In the genomic region with DNA sequence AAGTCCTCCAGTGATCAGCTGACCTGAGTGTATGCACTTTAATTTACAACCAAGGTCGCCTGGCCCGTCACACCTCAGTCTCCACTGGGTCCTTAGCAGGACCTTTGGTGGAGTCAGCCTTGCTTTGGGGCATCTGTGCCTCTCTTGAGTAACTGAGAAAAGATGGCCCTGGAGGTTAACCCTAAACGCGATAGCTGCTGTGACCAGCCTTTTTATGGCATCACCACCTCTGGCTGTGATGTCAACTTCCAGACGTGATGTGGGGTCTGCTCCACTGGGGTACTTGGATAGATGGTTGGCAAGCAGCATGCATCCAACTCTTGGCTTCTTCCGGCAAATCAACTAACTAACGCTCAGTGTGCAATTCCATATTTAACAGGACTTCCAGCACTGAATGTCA, we compare ENCODE assay signal across 17 cellular contexts.
DNase-seq lines count a peak whose midpoint lies in the region; ATAC-seq and TF ChIP-seq lines count a peak whose summit lies in the region.
"Had no signal": no experiment of that assay in that cellular context is flagged by ENCODE, and none has a peak within 500 bp of the region (broad histone marks: within the 10 kb centered on the region; RNA-seq: fewer than 3 reads in every experiment).

No MANE protein-coding gene starts in this region.

- intact Hi-C loops in CD14-positive monocyte (cut with micrococcal nuclease): no loop called here
- intact Hi-C loops in IMR-90 (cut with micrococcal nuclease): no loop called here
- intact Hi-C loops in sigmoid colon (cut with DNase I): no loop called here
- intact Hi-C loops in ascending aorta (cut with DNase I): no loop called here

- TF ChIP-seq EP300 in sigmoid colon (IDR thresholded peaks at IDR 0.05): no peak

- H3K9me1 ChIP-seq in IMR-90 (ENCODE audit: insufficient read depth, low read length): peaks cover 7% of the 10 kb centered on the region; the same call in 1 of the 2 replicates

- H3K4me3 Mint-ChIP-seq in CD14-positive monocyte: no peak overlapping the region
- H3K4me3 Mint-ChIP-seq: CD4-positive, alpha-beta T cell had no signal

- H4K5ac ChIP-seq in IMR-90 (ENCODE audit: low read depth, low read length): no peak overlapping the region

- no peak overlapping the region for H3K9ac ChIP-seq in IMR-90 (ENCODE audit: low read depth, low read length)

- peaks cover 3 to 19% (median 8%) of the 10 kb centered on the region in 7 donors for H3K9me3 Mint-ChIP-seq in CD14-positive monocyte
- H3K9me3 Mint-ChIP-seq: CD4-positive, alpha-beta T cell had no signal

- H2AK9ac ChIP-seq in IMR-90 (replicated peaks; ENCODE audit: low read depth, low read length, poor library complexity): no peak overlapping the region

- in situ Hi-C loops in IMR-90 (cut with MboI; ENCODE audit: low sequenced_read_pairs): no loop called here

- TF ChIP-seq POLR2A in IMR-90 (IDR thresholded peaks at IDR 0.05; ENCODE audit: low read depth, low read length) (no peak), sigmoid colon (IDR thresholded peaks at IDR 0.05) (no peak)

- H3K36me3 ChIP-seq in IMR-90 (ENCODE audit: control insufficient read depth, insufficient read depth, low read length): peaks cover 94% of the 10 kb centered on the region
- H3K36me3 ChIP-seq in sigmoid colon: no peaks in the 10 kb centered on the region
- H3K36me3 ChIP-seq in ascending aorta: no peaks in the 10 kb centered on the region

- dilution Hi-C loops in IMR-90 (cut with HindIII; ENCODE audit: low sequenced_read_pairs, unreplicated experiment): no loop called here

- no peak for TF ChIP-seq CTCF in CD14-positive monocyte (IDR thresholded peaks at IDR 0.05)
- no peak for TF ChIP-seq CTCF in IMR-90 (conservative IDR thresholded peaks at IDR 0.05; ENCODE audit: low read depth, low read length)
- no peak for TF ChIP-seq CTCF in sigmoid colon (IDR thresholded peaks at IDR 0.05)
- no peak for TF ChIP-seq CTCF in ascending aorta (IDR thresholded peaks at IDR 0.05)

- H3K4me1 ChIP-seq in IMR-90 (ENCODE audit: control insufficient read depth, insufficient read depth, low read length) (no peaks in the 10 kb centered on the region), sigmoid colon (no peaks in the 10 kb centered on the region), ascending aorta (no peaks in the 10 kb centered on the region)
- H3K4me1 ChIP-seq: BE2C had no signal

- no peak for ATAC-seq in IMR-90 (ENCODE audit: low read depth)
- ATAC-seq: HCT116 had no signal

- no peak overlapping the region for H3K23ac ChIP-seq in IMR-90 (ENCODE audit: low read depth, low read length)

- no peak overlapping the region for H3K14ac ChIP-seq in IMR-90 (replicated peaks; ENCODE audit: low read depth, low read length)

- no peaks in the 10 kb centered on the region for H3K4me1 Mint-ChIP-seq in CD14-positive monocyte

- H3K18ac ChIP-seq in IMR-90 (ENCODE audit: low read depth, low read length): no peak overlapping the region

- no peak overlapping the region for H2BK20ac ChIP-seq in IMR-90 (ENCODE audit: low read depth, low read length)

- no peak overlapping the region for H2BK15ac ChIP-seq in IMR-90 (ENCODE audit: low read depth, low read length)

- no peak overlapping the region for H3K4ac ChIP-seq in IMR-90 (ENCODE audit: low read depth, low read length)

- H4K8ac ChIP-seq in IMR-90 (ENCODE audit: low read depth in 2 of 2, low read length in 2 of 2): no peak overlapping the region

- no peaks in the 10 kb centered on the region for H3K27me3 ChIP-seq in IMR-90 (ENCODE audit: control insufficient read depth, insufficient read depth, low read length)
- no peaks in the 10 kb centered on the region for H3K27me3 ChIP-seq in sigmoid colon
- H3K27me3 ChIP-seq in ascending aorta: no peaks in the 10 kb centered on the region
- H3K27me3 ChIP-seq: BE2C had no signal

- CTCF ChIA-PET in IMR-90 (lab: Yijun Ruan, JAX): no interaction called here

- no peak overlapping the region for H3K27ac Mint-ChIP-seq in CD14-positive monocyte
- H3K27ac Mint-ChIP-seq: CD4-positive, alpha-beta T cell; HFFc6 had no signal

- no peak overlapping the region for H3K4me2 ChIP-seq in IMR-90 (ENCODE audit: low read depth, low read length)

- BruUV-seq in IMR-90 (replicated peaks; lab: Mats Ljungman, UMichigan): no TSS peak

- POLR2A ChIA-PET in IMR-90 (lab: Charles Lee; ENCODE audit: unreplicated experiment): no interaction called here

- H4K91ac ChIP-seq in IMR-90 (ENCODE audit: insufficient read depth, low read depth, low read length): no peak overlapping the region

- H2BK120ac ChIP-seq in IMR-90 (ENCODE audit: low read depth, low read length): no peak overlapping the region

- no peak overlapping the region for H2BK5ac ChIP-seq in IMR-90 (ENCODE audit: low read depth, low read length, poor library complexity, severe bottlenecking)

- H3K27ac ChIP-seq in IMR-90 (ENCODE audit: insufficient read depth, low read length) (no peak overlapping the region), sigmoid colon (no peak overlapping the region), ascending aorta (no peak overlapping the region)

- peak overlapping the region; percentile 8 for H2AFZ ChIP-seq in IMR-90 (replicated peaks; ENCODE audit: low read length, poor library complexity)

- no peaks in the 10 kb centered on the region for H3K36me3 Mint-ChIP-seq in CD14-positive monocyte

- peaks cover 17 to 78% of the 10 kb centered on the region in 2 experiments for H3K79me1 ChIP-seq in IMR-90 (ENCODE audit: low read depth in 1 of 2, low read length in 2 of 2)

- H3K9me3 ChIP-seq in IMR-90 (ENCODE audit: control insufficient read depth, insufficient read depth, low read length) (no peaks in the 10 kb centered on the region), sigmoid colon (no peaks in the 10 kb centered on the region), ascending aorta (no peaks in the 10 kb centered on the region)
- H3K9me3 ChIP-seq: BE2C had no signal

- H4K20me1 ChIP-seq in IMR-90 (ENCODE audit: insufficient read depth, low read length): peaks cover 78% of the 10 kb centered on the region

- no peak overlapping the region for H2AK5ac ChIP-seq in IMR-90 (ENCODE audit: low read depth, low read length)

- H3K56ac ChIP-seq in IMR-90 (ENCODE audit: extremely low read depth, insufficient read depth, low read length): no peak overlapping the region

- no peak for TF ChIP-seq RAD21 in IMR-90 (IDR thresholded peaks at IDR 0.05; ENCODE audit: low read length)

- WGBS in IMR-90 (ENCODE audit: extremely low coverage in 2 of 2, insufficient read length in 1 of 2), 2 experiments: 80% methylated on average over 1 of the region's 7 CpGs; no CpG with 5 or more reads in 1 of the 2 experiments
- WGBS in sigmoid colon, 2 donors: 86 to 91% methylated on average over 7 of the region's 7 CpGs

- peaks cover 0 to 1% (median 0%) of the 10 kb centered on the region in 3 donors for H3K27me3 Mint-ChIP-seq in CD14-positive monocyte (ENCODE audit: low read depth in 3 of 3)

- DNase-seq in CD14-positive monocyte (ENCODE audit: low spot score): peak; percentile 14
- no peak for DNase-seq in IMR-90
- DNase-seq in islet precursor cell: peak; percentile 24
- DNase-seq in sigmoid colon: peak; percentile 50
- no peak for DNase-seq in pons (ENCODE audit: low spot score)
- DNase-seq in ascending aorta (ENCODE audit: low spot score in 2 of 2): no peak
- DNase-seq in NCI-H510A (lab: John Stamatoyannopoulos, UW): no peak
- DNase-seq: ACHN, C1 segment of cervical spinal cord, DMS79 treated with DMSO at 0.1 percent for 48 hours, GF-D8, GOT3, H7, HFFc6 had no signal

- H3K4me3 ChIP-seq in IMR-90 (ENCODE audit: insufficient read depth, low read depth, low read length) (no peak overlapping the region), sigmoid colon (no peak overlapping the region), ascending aorta (no peak overlapping the region)

TF ChIP-seq in IMR-90, 13 proteins besides CTCF, POLR2A, EP300 and RAD21:
- TF ChIP-seq NFE2L2 (IDR thresholded peaks at IDR 0.05; ENCODE audit: low read depth, low read length) (no peak), CHD1 (IDR thresholded peaks at IDR 0.05; ENCODE audit: low read depth, low read length) (no peak), BHLHE40 (IDR thresholded peaks at IDR 0.05; ENCODE audit: low read depth, low read length) (no peak), MAZ (IDR thresholded peaks at IDR 0.05; ENCODE audit: borderline replicate concordance, low read depth, low read length) (no peak)
- TF ChIP-seq, protein P1, sequence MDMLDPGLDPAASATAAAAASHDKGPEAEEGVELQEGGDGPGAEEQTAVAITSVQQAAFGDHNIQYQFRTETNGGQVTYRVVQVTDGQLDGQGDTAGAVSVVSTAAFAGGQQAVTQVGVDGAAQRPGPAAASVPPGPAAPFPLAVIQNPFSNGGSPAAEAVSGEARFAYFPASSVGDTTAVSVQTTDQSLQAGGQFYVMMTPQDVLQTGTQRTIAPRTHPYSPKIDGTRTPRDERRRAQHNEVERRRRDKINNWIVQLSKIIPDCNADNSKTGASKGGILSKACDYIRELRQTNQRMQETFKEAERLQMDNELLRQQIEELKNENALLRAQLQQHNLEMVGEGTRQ (IDR thresholded peaks at IDR 0.05; ENCODE audit: low read depth, low read length): no peak

Comparison
In these comparisons a context has a peak if more than half of its experiments do, and no peak if none do; other contexts are left out.
1. DNase-seq: peak in CD14-positive monocyte (single experiment), islet precursor cell (single experiment) and sigmoid colon (single experiment); none in IMR-90 (single experiment), pons (single experiment), ascending aorta (0 of 2) and NCI-H510A (single experiment).